Comparison of ENCODE assay signal across 28 cellular contexts in genomic region chr10:63525021-63525420, GRCh38.
"Had no signal": no experiment of that assay in that cellular context is flagged by ENCODE, and none has a peak within 500 bp of the region (broad histone marks: within the 10 kb centered on the region; RNA-seq: fewer than 3 reads in every experiment).

No MANE protein-coding gene starts in this region.

- H2AFZ ChIP-seq: hepatocyte had no signal

- H3K9me3 Mint-ChIP-seq: activated naive CD4-positive, alpha-beta T cell treated with anti-CD3 and anti-CD28 coated beads, Interleukin-2, amount 50 U/mL, for 72 hours; activated T-cell treated with anti-CD3 and anti-CD28 coated beads, Interleukin-2, amount 50 U/mL, for 72 hours; central memory CD8-positive, alpha-beta T cell; mesothelial cell of epicardium; naive B cell; stimulated activated memory B cell treated with anti-CD40 and anti-IgM and Interleukin-4, amounts not matched to agents 10 μg/mL and 1 μg/mL and 100 μg/mL, for 72 hours; stimulated activated naive CD8-positive, alpha-beta T cell treated with anti-CD3 and anti-CD28 coated beads, Interleukin-15, amount 100 ng/mL, for 72 hours had no signal

- H3K27me3 ChIP-seq: gastroesophageal sphincter, hepatocyte, pancreas, tibial nerve, uterus had no signal

- H3K27ac Mint-ChIP-seq: activated naive CD4-positive, alpha-beta T cell treated with anti-CD3 and anti-CD28 coated beads, Interleukin-2, amount 50 U/mL, for 72 hours; activated T-cell treated with anti-CD3 and anti-CD28 coated beads, Interleukin-2, amount 50 U/mL, for 72 hours; naive B cell; stimulated activated memory B cell treated with anti-CD40 and anti-IgM and Interleukin-4, amounts not matched to agents 10 μg/mL and 1 μg/mL and 100 μg/mL, for 72 hours; stimulated activated naive CD8-positive, alpha-beta T cell treated with anti-CD3 and anti-CD28 coated beads, Interleukin-15, amount 100 ng/mL, for 72 hours had no signal

- ATAC-seq: activated naive CD4-positive, alpha-beta T cell treated with anti-CD3 and anti-CD28 coated beads, Interleukin-2, amount 50 U/mL, for 72 hours; activated T-cell treated with anti-CD3 and anti-CD28 coated beads, Interleukin-2, amount 50 U/mL, for 72 hours; gastroesophageal sphincter; left cardiac atrium; pancreas; sciatic nerve; stimulated activated memory B cell treated with anti-CD40 and anti-IgM and Interleukin-4, amounts not matched to agents 10 μg/mL and 1 μg/mL and 100 μg/mL, for 72 hours; stimulated activated naive CD8-positive, alpha-beta T cell treated with anti-CD3 and anti-CD28 coated beads, Interleukin-15, amount 100 ng/mL, for 72 hours had no signal

- H3K36me3 ChIP-seq: gastroesophageal sphincter, pancreas, prostate gland, uterus had no signal

- H3K9me3 ChIP-seq: gastroesophageal sphincter, pancreas, prostate gland, tibial nerve, uterus had no signal

- H3K4me3 Mint-ChIP-seq: activated T-cell treated with anti-CD3 and anti-CD28 coated beads, Interleukin-2, amount 50 U/mL, for 72 hours; central memory CD8-positive, alpha-beta T cell; mesothelial cell of epicardium; stimulated activated memory B cell treated with anti-CD40 and anti-IgM and Interleukin-4, amounts not matched to agents 10 μg/mL and 1 μg/mL and 100 μg/mL, for 72 hours; stimulated activated naive CD8-positive, alpha-beta T cell treated with anti-CD3 and anti-CD28 coated beads, Interleukin-15, amount 100 ng/mL, for 72 hours had no signal

- DNase-seq: activated CD4-positive, alpha-beta T cell treated with anti-CD3 and anti-CD28 coated beads for 4 hours; activated CD4-positive, alpha-beta T cell treated with anti-CD3 and anti-CD28 coated beads, Interleukin-2, amount 50 U/mL, for 4 hours; activated CD4-positive, CD25-positive, alpha-beta regulatory T cell; activated naive CD4-positive, alpha-beta T cell; activated T-cell treated with anti-CD3 and anti-CD28 coated beads for 4 hours; activated T-cell treated with anti-CD3 and anti-CD28 coated beads, Interleukin-2, amount 50 U/mL, for 72 hours; effector memory CD4-positive, alpha-beta T cell; islet precursor cell; left cardiac atrium; mammary epithelial cell; naive B cell; nucleus accumbens; pancreas; retina; small intestine; stimulated activated CD4-positive, alpha-beta T cell treated with anti-CD3 and anti-CD28 coated beads, Interleukin-4, amount 100 ng/mL, for 24 hours; stimulated activated naive CD8-positive, alpha-beta T cell treated with anti-CD3 and anti-CD28 coated beads, Interleukin-15, amount 100 ng/mL, for 72 hours; T-helper 2 cell; uterus had no signal

- H3K27ac ChIP-seq: hepatocyte, pancreas, prostate gland, tibial nerve, uterus had no signal

- H3K27me3 Mint-ChIP-seq: central memory CD8-positive, alpha-beta T cell; naive B cell; stimulated activated memory B cell treated with anti-CD40 and anti-IgM and Interleukin-4, amounts not matched to agents 10 μg/mL and 1 μg/mL and 100 μg/mL, for 72 hours; stimulated activated naive CD8-positive, alpha-beta T cell treated with anti-CD3 and anti-CD28 coated beads, Interleukin-15, amount 100 ng/mL, for 72 hours had no signal

- H3K4me2 ChIP-seq: hepatocyte had no signal

- H3K4me3 ChIP-seq: gastroesophageal sphincter, hepatocyte, pancreas, prostate gland, tibial nerve, uterus had no signal
